In genomic region chr2:55099493-55099877, GRCh38 we compare ENCODE assay signal across 1 cellular context.
TF ChIP-seq lines count a peak whose summit lies in the region.

No MANE protein-coding gene starts in this region.

TF ChIP-seq in SK-N-SH treated with all-trans-retinoic acid at 6 μM for 48 hours, 23 proteins besides CTCF, POLR2A, EP300 and RAD21 (continued from another document):
- TF ChIP-seq POU6F1 (CRISPR knock-in tag; IDR thresholded peaks at IDR 0.05; ENCODE audit: borderline replicate concordance, low read depth): no peak
